Comparison of ENCODE assay signal across 17 cellular contexts in the genomic region with DNA sequence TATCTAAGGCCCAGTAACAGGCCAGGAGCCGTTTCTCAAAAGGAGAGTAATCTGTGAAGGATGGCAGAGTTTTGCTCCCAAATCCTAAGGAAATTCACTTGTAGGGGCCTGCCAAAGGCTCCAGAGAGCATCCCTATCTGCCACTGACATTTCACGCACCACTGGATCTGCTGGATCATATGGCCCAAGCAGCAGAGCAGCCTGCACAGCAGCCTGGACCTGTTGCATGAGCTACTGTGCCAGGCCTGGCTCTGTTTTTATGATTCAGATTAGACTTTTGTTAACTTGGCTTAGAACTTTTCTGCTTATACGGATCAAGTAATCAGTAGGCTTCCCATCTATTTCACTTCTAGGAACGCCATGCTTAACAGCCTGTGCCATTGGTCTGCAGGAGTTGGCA.
A peak's percentile ranks its signal among the peaks of the same experiment; 100 is the strongest.
DNase-seq lines count a peak whose midpoint lies in the region; ATAC-seq and TF ChIP-seq lines count a peak whose summit lies in the region.
"Had no signal": no experiment of that assay in that cellular context is flagged by ENCODE, and none has a peak within 500 bp of the region (broad histone marks: within the 10 kb centered on the region; RNA-seq: fewer than 3 reads in every experiment).

No MANE protein-coding gene starts in this region.

- 0 out of 2 replicates have a peak, but pooled peaks cover 2% of the 10 kb centered on the region for H3K9me2 ChIP-seq in GM23338 (ENCODE audit: insufficient read depth)

- WGBS in neuronal stem cell (ENCODE audit: extremely low coverage in 2 of 2, insufficient read length in 2 of 2, insufficient replicate concordance in 1 of 2), 2 donors: no CpG with 5 or more reads among the region's 4 CpGs

- no peak overlapping the region for H4K8ac ChIP-seq in neuronal stem cell (ENCODE audit: low read depth, low read length)

- H3K9me3 ChIP-seq in neuronal stem cell (replicated peaks in 1 of 2; ENCODE audit: control insufficient read depth in 2 of 2, insufficient read depth in 1 of 2, low read depth in 1 of 2, low read length in 2 of 2): no peaks in the 10 kb centered on the region
- H3K9me3 ChIP-seq: BLaER1 treated with 17β-estradiol and CSF1 and Interleukin-3, amounts not matched to agents 10 nM and 100 nM; Caco-2 had no signal

- ATAC-seq in GM23338 (no peak), esophagus mucosa (peak; percentile 37), GM18858 (IDR thresholded peaks at IDR 0.05; ENCODE audit: unreplicated experiment) (no peak), HG02642 (IDR thresholded peaks at IDR 0.05; ENCODE audit: poor library complexity, unreplicated experiment) (no peak)
- ATAC-seq: CD8-positive, alpha-beta T cell had no signal

- H2AK5ac ChIP-seq in neuronal stem cell (ENCODE audit: low read depth, low read length): no peak overlapping the region

- DNase-seq in GM23338 (ENCODE audit: low spot score) (no peak), neuronal stem cell (ENCODE audit: low spot score) (no peak), NCI-H1436 treated with DMSO at 0.1 percent for 48 hours (lab: John Stamatoyannopoulos, UW) (no peak), T-helper 9 cell (no peak)
- DNase-seq: 8988T; ACHN; Caco-2; Calu3; CD4-positive, alpha-beta T cell; CD8-positive, alpha-beta T cell; DMS79 treated with DMSO at 0.1 percent for 48 hours; GF-D8 had no signal

- H3K4me3 Mint-ChIP-seq in GM23338: no peak overlapping the region
- H3K4me3 Mint-ChIP-seq: CD4-positive, alpha-beta T cell; CD8-positive, alpha-beta T cell had no signal

- no peak overlapping the region for H3K4me3 ChIP-seq in GM23338
- no peak overlapping the region for H3K4me3 ChIP-seq in neuronal stem cell (ENCODE audit: low read length in 2 of 2)
- H3K4me3 ChIP-seq: BLaER1 treated with 17β-estradiol and CSF1 and Interleukin-3, amounts not matched to agents 10 nM and 100 nM had no signal

- H3K27ac ChIP-seq in GM23338 (ENCODE audit: low read depth): no peak overlapping the region
- no peak overlapping the region for H3K27ac ChIP-seq in neuronal stem cell (replicated peaks; ENCODE audit: low read length)
- H3K27ac ChIP-seq: BLaER1 treated with 17β-estradiol and CSF1 and Interleukin-3, amounts not matched to agents 10 nM and 100 nM; C4-2B had no signal

- H3K9ac ChIP-seq in neuronal stem cell (ENCODE audit: low read depth, low read length, poor library complexity): no peak overlapping the region
- H3K9ac ChIP-seq: BLaER1 treated with 17β-estradiol and CSF1 and Interleukin-3, amounts not matched to agents 10 nM and 100 nM had no signal

- H3K79me1 ChIP-seq in neuronal stem cell (ENCODE audit: low read depth, low read length): no peaks in the 10 kb centered on the region

- no peaks in the 10 kb centered on the region for H3K27me3 ChIP-seq in GM23338 (ENCODE audit: insufficient read depth)
- H3K27me3 ChIP-seq in neuronal stem cell (ENCODE audit: control insufficient read depth in 3 of 3, insufficient read depth in 3 of 3, low read depth in 1 of 3, low read length in 3 of 3): peaks cover 0 to 7% (median 0%) of the 10 kb centered on the region in 3 experiments
- H3K27me3 ChIP-seq: BLaER1 treated with 17β-estradiol and CSF1 and Interleukin-3, amounts not matched to agents 10 nM and 100 nM had no signal

- peak overlapping the region; percentile 82 for H3K14ac ChIP-seq in neuronal stem cell (ENCODE audit: low read length)

- H2AFZ ChIP-seq in GM23338 (0 out of 2 replicates have a peak overlapping the region, but pooled peaks have one; percentile 14), neuronal stem cell (ENCODE audit: low read length) (no peak overlapping the region)

- H4K20me1 ChIP-seq in GM23338 (replicated peaks; ENCODE audit: insufficient read depth): no peaks in the 10 kb centered on the region
- H4K20me1 ChIP-seq: BLaER1 treated with 17β-estradiol and CSF1 and Interleukin-3, amounts not matched to agents 10 nM and 100 nM had no signal

- no peak overlapping the region for H2BK5ac ChIP-seq in neuronal stem cell (ENCODE audit: low read length)

- H3K27me3 Mint-ChIP-seq in GM23338 (ENCODE audit: insufficient read depth, low read depth, poor library complexity): peaks cover 4% of the 10 kb centered on the region

- H3K4me1 ChIP-seq in GM23338 (ENCODE audit: insufficient read depth): no peaks in the 10 kb centered on the region
- H3K4me1 ChIP-seq in neuronal stem cell (ENCODE audit: control insufficient read depth in 2 of 2, insufficient read depth in 1 of 2, low read depth in 1 of 2, low read length in 2 of 2): no peaks in the 10 kb centered on the region
- H3K4me1 ChIP-seq: BLaER1 treated with 17β-estradiol and CSF1 and Interleukin-3, amounts not matched to agents 10 nM and 100 nM had no signal

- H3K4ac ChIP-seq in neuronal stem cell (ENCODE audit: low read length): no peak overlapping the region

- no peak overlapping the region for H4K91ac ChIP-seq in neuronal stem cell (ENCODE audit: low read depth, low read length, poor library complexity)

- no peak overlapping the region for H2BK12ac ChIP-seq in neuronal stem cell (ENCODE audit: low read length)

- H3K18ac ChIP-seq in neuronal stem cell (ENCODE audit: low read length): peak overlapping the region; percentile 38

- H3K9me3 Mint-ChIP-seq in GM23338: no peaks in the 10 kb centered on the region
- H3K9me3 Mint-ChIP-seq: CD4-positive, alpha-beta T cell; CD8-positive, alpha-beta T cell had no signal

- no peaks in the 10 kb centered on the region for H3F3A ChIP-seq in GM23338 (replicated peaks; ENCODE audit: low read depth)

- H2BK120ac ChIP-seq in neuronal stem cell (ENCODE audit: low read depth, low read length): no peak overlapping the region

- no peak for TF ChIP-seq CTCF in GM23338 (conservative IDR thresholded peaks at IDR 0.05; ENCODE audit: low read depth in 2 of 2)

- no peaks in the 10 kb centered on the region for H3K36me3 ChIP-seq in GM23338 (ENCODE audit: insufficient read depth)
- no peaks in the 10 kb centered on the region for H3K36me3 ChIP-seq in neuronal stem cell (replicated peaks in 1 of 2; ENCODE audit: control insufficient read depth in 2 of 2, insufficient read depth in 2 of 2, low read length in 2 of 2)
- H3K36me3 ChIP-seq: BLaER1 treated with 17β-estradiol and CSF1 and Interleukin-3, amounts not matched to agents 10 nM and 100 nM had no signal

- H3K79me2 ChIP-seq in GM23338 (replicated peaks; ENCODE audit: insufficient read depth): no peaks in the 10 kb centered on the region

- no peak overlapping the region for H3K27ac Mint-ChIP-seq in GM23338
- H3K27ac Mint-ChIP-seq: CD4-positive, alpha-beta T cell; CD8-positive, alpha-beta T cell had no signal

- no peaks in the 10 kb centered on the region for H3K4me1 Mint-ChIP-seq in GM23338

- H3K36me3 Mint-ChIP-seq in GM23338 (ENCODE audit: low read depth): no peaks in the 10 kb centered on the region
- H3K36me3 Mint-ChIP-seq: CD8-positive, alpha-beta T cell had no signal

- no peak overlapping the region for H2BK15ac ChIP-seq in neuronal stem cell (ENCODE audit: low read length)

- no peak overlapping the region for H3K23ac ChIP-seq in neuronal stem cell (ENCODE audit: low read depth, low read length, poor library complexity)

- H3K4me2 ChIP-seq in GM23338 (no peak overlapping the region), neuronal stem cell (ENCODE audit: insufficient read depth, low read length, poor library complexity, severe bottlenecking) (no peak overlapping the region)
- H3K4me2 ChIP-seq: BLaER1 treated with 17β-estradiol and CSF1 and Interleukin-3, amounts not matched to agents 10 nM and 100 nM had no signal

TF ChIP-seq in GM23338, 12 proteins besides CTCF, POLR2A, EP300 and RAD21 (continues in another document):
- no peak for TF ChIP-seq ZNF331 (CRISPR knock-in tag; IDR thresholded peaks at IDR 0.05; ENCODE audit: low read depth)
